Comparison of ENCODE assay signal across 17 cellular contexts in genomic region chr2:213640742-213641425, GRCh38.
DNase-seq lines count a peak whose midpoint lies in the region; ATAC-seq and TF ChIP-seq lines count a peak whose summit lies in the region.
"Had no signal": no experiment of that assay in that cellular context is flagged by ENCODE, and none has a peak within 500 bp of the region (broad histone marks: within the 10 kb centered on the region; RNA-seq: fewer than 3 reads in every experiment).

No MANE protein-coding gene starts in this region.

- in situ Hi-C loops in mammary epithelial cell (cut with MboI; ENCODE audit: low sequenced_read_pairs in 2 of 2), result no loop called here

- H2AFZ ChIP-seq in mammary epithelial cell (ENCODE audit: low read depth, low read length) (peak overlapping the region; percentile 17), neuronal stem cell (ENCODE audit: low read length) (no peak overlapping the region), hepatocyte (no peak overlapping the region)

- no peaks in the 10 kb centered on the region for H3K9me3 ChIP-seq in mammary epithelial cell (replicated peaks; ENCODE audit: insufficient read depth, low read length)
- no peaks in the 10 kb centered on the region for H3K9me3 ChIP-seq in neuronal stem cell (replicated peaks in 1 of 2; ENCODE audit: control insufficient read depth in 2 of 2, insufficient read depth in 1 of 2, low read depth in 1 of 2, low read length in 2 of 2)
- H3K9me3 ChIP-seq in hepatocyte (ENCODE audit: low read depth), result no peaks in the 10 kb centered on the region

- no peaks in the 10 kb centered on the region for H3K9me2 ChIP-seq in hepatocyte (replicated peaks; ENCODE audit: insufficient read depth)

- H3K27ac ChIP-seq in mammary epithelial cell (ENCODE audit: insufficient read depth, low read depth, low read length) (no peak overlapping the region), neuronal stem cell (replicated peaks; ENCODE audit: low read length) (no peak overlapping the region), hepatocyte (no peak overlapping the region)

- no peak overlapping the region for H2BK12ac ChIP-seq in neuronal stem cell (ENCODE audit: low read length)

- peaks cover 10 to 15% of the 10 kb centered on the region in 2 donors for H3K9me3 Mint-ChIP-seq in effector memory CD8-positive, alpha-beta T cell

- no peak overlapping the region for H3K23ac ChIP-seq in neuronal stem cell (ENCODE audit: low read depth, low read length, poor library complexity)

- dilution Hi-C loops in mammary epithelial cell (cut with HindIII; ENCODE audit: low sequenced_read_pairs), result no loop called here

- H4K20me1 ChIP-seq in mammary epithelial cell (ENCODE audit: insufficient read depth, low read length) (no peaks in the 10 kb centered on the region), hepatocyte (ENCODE audit: insufficient read depth, poor library complexity, severe bottlenecking) (no peaks in the 10 kb centered on the region)

- no peaks in the 10 kb centered on the region for H3K4me1 Mint-ChIP-seq in effector memory CD8-positive, alpha-beta T cell (ENCODE audit: low read depth in 2 of 2)
- H3K4me1 Mint-ChIP-seq: CD4-positive, alpha-beta memory T cell had no signal

- no peak overlapping the region for H2BK5ac ChIP-seq in neuronal stem cell (ENCODE audit: low read length)

- no peaks in the 10 kb centered on the region for H3K79me1 ChIP-seq in neuronal stem cell (ENCODE audit: low read depth, low read length)

- ATAC-seq in effector memory CD8-positive, alpha-beta T cell (replicated peaks), result no peak
- ATAC-seq: K562, sciatic nerve, SK-N-SH treated with all-trans-retinoic acid at 6 μM for 48 hours had no signal

- no peak overlapping the region for H3K4me3 Mint-ChIP-seq in effector memory CD8-positive, alpha-beta T cell
- H3K4me3 Mint-ChIP-seq: CD4-positive, alpha-beta memory T cell; dendritic cell treated with granulocyte-macrophage colony-stimulating factor and Interleukin-4, amounts not matched to agents 40 ng/mL and 50 ng/mL, for 4 days had no signal

- no peak overlapping the region for H4K91ac ChIP-seq in neuronal stem cell (ENCODE audit: low read depth, low read length, poor library complexity)

- H3K27ac Mint-ChIP-seq in effector memory CD8-positive, alpha-beta T cell, result no peak overlapping the region
- H3K27ac Mint-ChIP-seq: CD4-positive, alpha-beta memory T cell; dendritic cell treated with granulocyte-macrophage colony-stimulating factor and Interleukin-4, amounts not matched to agents 40 ng/mL and 50 ng/mL, for 4 days had no signal

- peaks cover 3% of the 10 kb centered on the region for H3K36me3 Mint-ChIP-seq in effector memory CD8-positive, alpha-beta T cell (ENCODE audit: insufficient read depth)
- H3K36me3 Mint-ChIP-seq: CD4-positive, alpha-beta memory T cell had no signal

- no peaks in the 10 kb centered on the region for H3K79me2 ChIP-seq in mammary epithelial cell (ENCODE audit: insufficient read depth, low read length)
- H3K79me2 ChIP-seq in hepatocyte, result no peaks in the 10 kb centered on the region

- H3K4me1 ChIP-seq in mammary epithelial cell (ENCODE audit: insufficient read depth, low read length), result no peaks in the 10 kb centered on the region
- H3K4me1 ChIP-seq in neuronal stem cell (ENCODE audit: control insufficient read depth in 2 of 2, insufficient read depth in 1 of 2, low read depth in 1 of 2, low read length in 2 of 2), result no peaks in the 10 kb centered on the region
- H3K4me1 ChIP-seq in hepatocyte (ENCODE audit: insufficient read depth), result no peaks in the 10 kb centered on the region

- no peak overlapping the region for H3K4ac ChIP-seq in neuronal stem cell (ENCODE audit: low read length)

- H3K36me3 ChIP-seq in mammary epithelial cell (ENCODE audit: insufficient read depth, low read length), result no peaks in the 10 kb centered on the region
- no peaks in the 10 kb centered on the region for H3K36me3 ChIP-seq in neuronal stem cell (replicated peaks in 1 of 2; ENCODE audit: control insufficient read depth in 2 of 2, insufficient read depth in 2 of 2, low read length in 2 of 2)
- no peaks in the 10 kb centered on the region for H3K36me3 ChIP-seq in hepatocyte (replicated peaks; ENCODE audit: insufficient read depth, low read depth)

- TF ChIP-seq CTCF in mammary epithelial cell (conservative IDR thresholded peaks at IDR 0.05 in 1 of 2, IDR thresholded peaks at IDR 0.05 in 1 of 2; ENCODE audit: extremely low read depth in 1 of 2, insufficient read depth in 1 of 2, low read depth in 1 of 2, low read length in 2 of 2) (no peak), hepatocyte (IDR thresholded peaks at IDR 0.05; ENCODE audit: poor library complexity) (no peak)

- WGBS in mammary epithelial cell (ENCODE audit: low coverage, missing lambda C conversion rate), result 31% methylated on average over 3 of the region's 3 CpGs
- WGBS in neuronal stem cell (ENCODE audit: extremely low coverage in 2 of 2, insufficient read length in 2 of 2, insufficient replicate concordance in 1 of 2), 2 donors, result no CpG with 5 or more reads among the region's 3 CpGs
- 75% methylated on average over 3 of the region's 3 CpGs for WGBS in hepatocyte (ENCODE audit: low lambda C conversion rate, missing lambda C conversion rate)

- H4K8ac ChIP-seq in neuronal stem cell (ENCODE audit: low read depth, low read length), result no peak overlapping the region

- no peak overlapping the region for H3K4me3 ChIP-seq in mammary epithelial cell (replicated peaks in 1 of 3; ENCODE audit: insufficient read depth in 1 of 3, low read depth in 2 of 3, low read length in 3 of 3)
- H3K4me3 ChIP-seq in neuronal stem cell (ENCODE audit: low read length in 2 of 2), result no peak overlapping the region
- no peak overlapping the region for H3K4me3 ChIP-seq in hepatocyte
- H3K4me3 ChIP-seq: K562 had no signal

- no TSS peak for BruUV-seq in mammary epithelial cell (replicated peaks; lab: Mats Ljungman, UMichigan)

- intact Hi-C loops in mammary epithelial cell (cut with micrococcal nuclease), result no loop called here

- H3K27me3 ChIP-seq in mammary epithelial cell (ENCODE audit: insufficient read depth, low read length) (no peaks in the 10 kb centered on the region), neuronal stem cell (ENCODE audit: control insufficient read depth in 3 of 3, insufficient read depth in 3 of 3, low read depth in 1 of 3, low read length in 3 of 3) (no peaks in the 10 kb centered on the region), hepatocyte (no peaks in the 10 kb centered on the region)

- DNase-seq in COLO668 (lab: John Stamatoyannopoulos, UW; ENCODE audit: unreplicated experiment), result peak; percentile 39
- DNase-seq in LoVo (ENCODE audit: low spot score), result peak; percentile 12
- peak; percentile 27 for DNase-seq in mammary epithelial cell
- no peak for DNase-seq in neuronal stem cell (ENCODE audit: low spot score)
- no peak for DNase-seq in NCI-H2029 (lab: John Stamatoyannopoulos, UW)
- DNase-seq in effector memory CD8-positive, alpha-beta T cell, result no peak
- DNase-seq in hepatocyte (ENCODE audit: low spot score), result no peak
- DNase-seq: activated CD8-positive, alpha-beta memory T cell treated with anti-CD3 and anti-CD28 coated beads, Interleukin-2, amount 50 U/mL, for 48 hours; CD4-positive, alpha-beta memory T cell; H7; NCI-H1092; NCI-H2171; occipital lobe had no signal

- H2BK120ac ChIP-seq in neuronal stem cell (ENCODE audit: low read depth, low read length), result no peak overlapping the region

- H3K4me2 ChIP-seq in mammary epithelial cell (ENCODE audit: insufficient read depth, low read depth, low read length) (no peak overlapping the region), neuronal stem cell (ENCODE audit: insufficient read depth, low read length, poor library complexity, severe bottlenecking) (no peak overlapping the region), hepatocyte (no peak overlapping the region)

- no peak overlapping the region for H3K14ac ChIP-seq in neuronal stem cell (ENCODE audit: low read length)

- no peaks in the 10 kb centered on the region for H3K27me3 Mint-ChIP-seq in effector memory CD8-positive, alpha-beta T cell
- H3K27me3 Mint-ChIP-seq: CD4-positive, alpha-beta memory T cell; dendritic cell treated with granulocyte-macrophage colony-stimulating factor and Interleukin-4, amounts not matched to agents 40 ng/mL and 50 ng/mL, for 4 days had no signal

- no peak overlapping the region for H2BK15ac ChIP-seq in neuronal stem cell (ENCODE audit: low read length)

- H2AK5ac ChIP-seq in neuronal stem cell (ENCODE audit: low read depth, low read length), result no peak overlapping the region

- CTCF ChIA-PET in mammary epithelial cell (lab: Charles Lee; ENCODE audit: low non-redundant PET), result no interaction called here

- H3K9ac ChIP-seq in mammary epithelial cell (ENCODE audit: insufficient read depth, low read length) (no peak overlapping the region), neuronal stem cell (ENCODE audit: low read depth, low read length, poor library complexity) (no peak overlapping the region)

- H3K18ac ChIP-seq in neuronal stem cell (ENCODE audit: low read length), result peak overlapping the region; percentile 83

Comparison
In these comparisons a context has a peak if more than half of its experiments do, and no peak if none do; other contexts are left out.
1. DNase-seq: peak in COLO668 (single experiment), LoVo (single experiment) and mammary epithelial cell (single experiment); none in neuronal stem cell (single experiment), NCI-H2029 (single experiment), effector memory CD8-positive, alpha-beta T cell (0 of 3) and hepatocyte (single experiment).